Comparison of ENCODE assay signal across 2 cellular contexts in genomic region chr3:119883461-119884160, GRCh38.
A peak's percentile ranks its signal among the peaks of the same experiment; 100 is the strongest.
TF ChIP-seq lines count a peak whose summit lies in the region.

No MANE protein-coding gene starts in this region.

TF ChIP-seq in GM23338, 12 proteins besides CTCF, POLR2A, EP300 and RAD21 (continued from another document):
- TF ChIP-seq, protein P1, sequence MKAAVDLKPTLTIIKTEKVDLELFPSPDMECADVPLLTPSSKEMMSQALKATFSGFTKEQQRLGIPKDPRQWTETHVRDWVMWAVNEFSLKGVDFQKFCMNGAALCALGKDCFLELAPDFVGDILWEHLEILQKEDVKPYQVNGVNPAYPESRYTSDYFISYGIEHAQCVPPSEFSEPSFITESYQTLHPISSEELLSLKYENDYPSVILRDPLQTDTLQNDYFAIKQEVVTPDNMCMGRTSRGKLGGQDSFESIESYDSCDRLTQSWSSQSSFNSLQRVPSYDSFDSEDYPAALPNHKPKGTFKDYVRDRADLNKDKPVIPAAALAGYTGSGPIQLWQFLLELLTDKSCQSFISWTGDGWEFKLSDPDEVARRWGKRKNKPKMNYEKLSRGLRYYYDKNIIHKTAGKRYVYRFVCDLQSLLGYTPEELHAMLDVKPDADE (IDR thresholded peaks at IDR 0.05) = no peak
- no peak for TF ChIP-seq STAT1 (IDR thresholded peaks at IDR 0.05; ENCODE audit: unreplicated experiment)
- TF ChIP-seq CREB1 (CRISPR knock-in tag; IDR thresholded peaks at IDR 0.05; ENCODE audit: low read depth) = no peak

TF ChIP-seq in HepG2, 621 proteins besides CTCF, POLR2A, EP300 and RAD21 (continued from another document):
- TF ChIP-seq PAXIP1 (CRISPR knock-in tag; conservative IDR thresholded peaks at IDR 0.05) (0 out of 2 replicates have a peak, but pooled peaks have one; percentile 26), ZFP90 (CRISPR knock-in tag; IDR thresholded peaks at IDR 0.05; ENCODE audit: borderline replicate concordance) (no peak), NAIF1 (CRISPR knock-in tag; IDR thresholded peaks at IDR 0.05; ENCODE audit: borderline replicate concordance) (no peak), FOXP1 (IDR thresholded peaks at IDR 0.05) (no peak), FOXP1 (CRISPR knock-in tag; IDR thresholded peaks at IDR 0.05) (peak; percentile 66), NFYC (CRISPR knock-in tag; IDR thresholded peaks at IDR 0.05) (no peak)
